12 cellular contexts compared by ENCODE assay signal in the genomic region with DNA sequence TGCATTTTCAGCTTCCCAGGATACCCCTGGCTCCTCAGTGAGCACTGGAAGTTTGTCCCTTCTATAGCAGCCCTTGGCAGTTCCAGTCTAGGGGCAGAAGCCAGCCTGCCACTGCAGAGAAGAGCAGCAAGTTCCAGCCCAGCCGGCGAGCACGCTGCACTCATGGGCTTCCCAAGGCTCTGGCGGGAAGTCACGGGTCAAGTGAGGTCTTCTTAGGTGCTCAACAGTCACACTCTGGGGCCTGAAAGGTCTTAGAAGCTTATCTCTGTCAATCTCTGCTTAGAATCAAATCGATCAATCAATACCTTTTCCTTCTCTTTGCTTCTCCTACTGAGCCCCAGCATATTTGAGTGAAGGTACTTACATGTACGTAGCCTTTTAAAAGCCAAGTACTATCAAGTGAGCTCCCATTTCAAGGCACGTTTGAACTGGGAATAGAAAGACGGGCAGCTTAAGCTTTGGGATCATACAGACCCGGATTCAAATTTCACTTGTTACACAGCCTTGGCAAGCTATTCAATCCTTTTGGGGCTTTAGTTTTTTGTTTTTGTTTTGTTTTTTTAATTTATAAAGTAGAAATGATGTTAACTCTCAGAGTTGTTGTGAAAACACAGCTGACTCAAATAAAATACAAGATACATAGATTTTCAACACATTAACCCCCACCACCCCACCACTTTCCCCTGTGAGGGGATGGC.
DNase-seq lines count a peak whose midpoint lies in the region; ATAC-seq, FAIRE-seq and TF ChIP-seq lines count a peak whose summit lies in the region.
"Had no signal": no experiment of that assay in that cellular context is flagged by ENCODE, and none has a peak within 500 bp of the region (broad histone marks: within the 10 kb centered on the region; RNA-seq: fewer than 3 reads in every experiment).

No MANE protein-coding gene starts in this region.

- H3K27ac Mint-ChIP-seq in astrocyte (ENCODE audit: unreplicated experiment) = peak overlapping the region; percentile 98

- peak; percentile 20 for ATAC-seq in left lung
- ATAC-seq in thoracic aorta (ENCODE audit: insufficient number of reproducible peaks, low FRiP score, low read depth) = no peak
- no peak for ATAC-seq in HG02763 (IDR thresholded peaks at IDR 0.05; ENCODE audit: unreplicated experiment)
- no peak for ATAC-seq in pancreas

- H3K36me3 ChIP-seq in astrocyte (ENCODE audit: insufficient read depth, low read length) (peaks cover 74% of the 10 kb centered on the region), left lung (peaks cover 0 to 83% of the 10 kb centered on the region in 2 donors), thoracic aorta (peaks cover 30% of the 10 kb centered on the region), Peyer's patch (peaks cover 0 to 44% (median 0%) of the 10 kb centered on the region in 3 donors), pancreas (peaks cover 0 to 12% (median 0%) of the 10 kb centered on the region in 3 donors)

- DNase-seq in activated CD8-positive, alpha-beta memory T cell treated with anti-CD3 and anti-CD28 coated beads for 24 hours = peak; percentile 64
- no peak for DNase-seq in activated CD8-positive, alpha-beta memory T cell treated with anti-CD3 and anti-CD28 coated beads, Interleukin-2, amount 50 U/mL, for 4 hours
- no peak for DNase-seq in astrocyte (ENCODE audit: low read depth)
- DNase-seq in left lung = no peak
- DNase-seq in thoracic aorta (ENCODE audit: low spot score) = no peak
- no peak for DNase-seq in Peyer's patch
- DNase-seq in pancreas = no peak
- DNase-seq: NCI-H510A, T-helper 1 cell had no signal

- no peaks in the 10 kb centered on the region for H3K9me3 Mint-ChIP-seq in astrocyte (ENCODE audit: unreplicated experiment)

- H3K4me2 ChIP-seq in astrocyte (ENCODE audit: low read length) = peak overlapping the region; percentile 83

- H3K27me3 Mint-ChIP-seq in astrocyte (ENCODE audit: low read depth, unreplicated experiment) = no peaks in the 10 kb centered on the region

- peak overlapping the region; percentile 11 for H3K4me3 ChIP-seq in astrocyte (ENCODE audit: insufficient read depth, low read depth, low read length)
- no peak overlapping the region for H3K4me3 ChIP-seq in left lung
- no peak overlapping the region for H3K4me3 ChIP-seq in thoracic aorta
- no peak overlapping the region for H3K4me3 ChIP-seq in Peyer's patch
- no peak overlapping the region for H3K4me3 ChIP-seq in pancreas

- no peak for TF ChIP-seq CTCF in astrocyte (IDR thresholded peaks at IDR 0.05; ENCODE audit: insufficient read depth, low read depth, low read length)
- no peak for TF ChIP-seq CTCF in left lung (IDR thresholded peaks at IDR 0.05)
- no peak for TF ChIP-seq CTCF in thoracic aorta (IDR thresholded peaks at IDR 0.05)
- no peak for TF ChIP-seq CTCF in Peyer's patch (IDR thresholded peaks at IDR 0.05)
- no peak for TF ChIP-seq CTCF in pancreas (IDR thresholded peaks at IDR 0.05)

- H3K79me2 ChIP-seq in astrocyte (ENCODE audit: insufficient read depth, low read length) = peaks cover 98% of the 10 kb centered on the region

- intact Hi-C loops in left lung (cut with DNase I) (no loop called here), pancreas (cut with DNase I) (no loop called here)

- peaks cover 68% of the 10 kb centered on the region for H3K4me1 Mint-ChIP-seq in astrocyte (ENCODE audit: low read depth, unreplicated experiment)

- H3K27me3 ChIP-seq in astrocyte (ENCODE audit: insufficient read depth, low read length) = no peaks in the 10 kb centered on the region
- H3K27me3 ChIP-seq in left lung = no peaks in the 10 kb centered on the region
- no peaks in the 10 kb centered on the region for H3K27me3 ChIP-seq in thoracic aorta (replicated peaks; ENCODE audit: insufficient read depth)
- H3K27me3 ChIP-seq in Peyer's patch = no peaks in the 10 kb centered on the region
- no peaks in the 10 kb centered on the region for H3K27me3 ChIP-seq in pancreas

- peak overlapping the region; percentile 74 for H3K4me3 Mint-ChIP-seq in astrocyte (ENCODE audit: unreplicated experiment)

- H3K9ac ChIP-seq in astrocyte (ENCODE audit: low read length) = peak overlapping the region; percentile 84

- H4K20me1 ChIP-seq in astrocyte (ENCODE audit: insufficient read depth, low read length) = peaks cover 66% of the 10 kb centered on the region

- H2AFZ ChIP-seq in astrocyte (ENCODE audit: low read depth, low read length) = no peak overlapping the region

- H3K9me3 ChIP-seq in astrocyte (ENCODE audit: insufficient read depth, low read depth, low read length) = no peaks in the 10 kb centered on the region
- no peaks in the 10 kb centered on the region for H3K9me3 ChIP-seq in left lung
- H3K9me3 ChIP-seq in thoracic aorta = no peaks in the 10 kb centered on the region
- no peaks in the 10 kb centered on the region for H3K9me3 ChIP-seq in Peyer's patch
- H3K9me3 ChIP-seq in pancreas = no peaks in the 10 kb centered on the region

- no peak for TF ChIP-seq POLR2A in Peyer's patch (IDR thresholded peaks at IDR 0.05)

- H3K27ac ChIP-seq in astrocyte (ENCODE audit: low read depth, low read length) = peak overlapping the region; percentile 96
- peak overlapping the region; percentile 63 to 68 for H3K27ac ChIP-seq in left lung
- peak overlapping the region; percentile 10 to 89 for H3K27ac ChIP-seq in thoracic aorta
- H3K27ac ChIP-seq in Peyer's patch = peak overlapping the region in 2 of 4 donors; percentile 2 to 55
- peak overlapping the region in 1 of 4 donors; percentile 52 for H3K27ac ChIP-seq in pancreas

- FAIRE-seq in astrocyte (lab: Jason Lieb, UNC) = no peak
- no peak for FAIRE-seq in pancreas (lab: Jason Lieb, UNC)
- FAIRE-seq: endometrium, islet of Langerhans had no signal

- peaks cover 66% of the 10 kb centered on the region for H3K4me1 ChIP-seq in astrocyte (ENCODE audit: insufficient read depth, low read length)
- H3K4me1 ChIP-seq in left lung = peaks cover 48 to 92% of the 10 kb centered on the region in 2 donors
- peaks cover 43 to 69% of the 10 kb centered on the region in 2 donors for H3K4me1 ChIP-seq in thoracic aorta (ENCODE audit: control insufficient read depth in 1 of 2, low read depth in 2 of 2)
- H3K4me1 ChIP-seq in Peyer's patch = peaks cover 0 to 47% (median 5%) of the 10 kb centered on the region in 4 donors
- H3K4me1 ChIP-seq in pancreas = peaks cover 0 to 22% (median 0%) of the 10 kb centered on the region in 3 donors

- WGBS in pancreas, 2 donors = 88% methylated on average over 10 of the region's 10 CpGs

- H3K36me3 Mint-ChIP-seq in astrocyte (ENCODE audit: low read depth, unreplicated experiment) = peaks cover 27% of the 10 kb centered on the region
